17 cellular contexts compared by ENCODE assay signal in genomic region chr10:109678857-109679256, GRCh38.
A peak's percentile ranks its signal among the peaks of the same experiment; 100 is the strongest.
DNase-seq lines count a peak whose midpoint lies in the region; ATAC-seq and TF ChIP-seq lines count a peak whose summit lies in the region.
"Had no signal": no experiment of that assay in that cellular context is flagged by ENCODE, and none has a peak within 500 bp of the region (broad histone marks: within the 10 kb centered on the region; RNA-seq: fewer than 3 reads in every experiment).

No MANE protein-coding gene starts in this region.

- intact Hi-C loops in A673 (cut with micrococcal nuclease; ENCODE audit: unreplicated experiment), result no loop called here
- intact Hi-C loops in colonic mucosa (cut with DNase I), result no loop called here
- intact Hi-C loops in mucosa of descending colon (cut with DNase I, micrococcal nuclease), result no loop called here

- no peaks in the 10 kb centered on the region for H3K27me3 Mint-ChIP-seq in H9 (ENCODE audit: low read depth)
- H3K27me3 Mint-ChIP-seq: CD4-positive, alpha-beta T cell had no signal

- DNase-seq in A673 (ENCODE audit: low spot score) (peak; percentile 6), colonic mucosa (no peak), mucosa of descending colon (no peak), H9 (no peak), pons (ENCODE audit: low spot score) (no peak)
- DNase-seq: ACHN; BE2C; C1 segment of cervical spinal cord; Caco-2; Calu3; CD4-positive, alpha-beta T cell; CD8-positive, alpha-beta T cell; DMS79 treated with DMSO at 0.1 percent for 48 hours; GF-D8 had no signal

- no peak overlapping the region for H2BK12ac ChIP-seq in H9 (ENCODE audit: insufficient read length, low read depth, low read length)

- WGBS in H9 (ENCODE audit: extremely low coverage, insufficient read length, low lambda C conversion rate), result no CpG with 5 or more reads among the region's 1 CpG

- no peak overlapping the region for H2BK15ac ChIP-seq in H9 (ENCODE audit: low read depth, low read length)

- H4K5ac ChIP-seq in H9 (ENCODE audit: insufficient read length, low read depth, low read length), result no peak overlapping the region

- no peak overlapping the region for H3K4me3 ChIP-seq in A673 (ENCODE audit: low read depth, low read length, poor library complexity, severe bottlenecking)
- no peak overlapping the region for H3K4me3 ChIP-seq in colonic mucosa
- no peak overlapping the region for H3K4me3 ChIP-seq in mucosa of descending colon
- H3K4me3 ChIP-seq: A549, BLaER1 had no signal

- H4K91ac ChIP-seq in H9 (ENCODE audit: insufficient read length, low read depth, low read length), result no peak overlapping the region

- H3K9me3 ChIP-seq in A673 (ENCODE audit: low read depth, low read length, poor library complexity, severe bottlenecking) (no peaks in the 10 kb centered on the region), colonic mucosa (no peaks in the 10 kb centered on the region), mucosa of descending colon (no peaks in the 10 kb centered on the region), H9 (ENCODE audit: control insufficient read depth, low read depth, low read length) (no peaks in the 10 kb centered on the region)
- H3K9me3 ChIP-seq: A549, BE2C, BLaER1, Caco-2 had no signal

- H2BK20ac ChIP-seq in H9 (ENCODE audit: low read depth, low read length, poor library complexity, severe bottlenecking), result no peak overlapping the region

- POLR2A ChIA-PET in A673 (lab: Charles Lee; ENCODE audit: low non-redundant PET), result no interaction called here

- H3K4me1 Mint-ChIP-seq in H9, result no peaks in the 10 kb centered on the region; a peak in 1 of 4 replicates

- peak; percentile 72 for ATAC-seq in mucosa of descending colon
- ATAC-seq: A549; CD8-positive, alpha-beta T cell had no signal

- no peak overlapping the region for H3K23ac ChIP-seq in H9 (ENCODE audit: insufficient read length, low read depth, low read length)

- no peak overlapping the region for H3K4me2 ChIP-seq in H9 (ENCODE audit: insufficient read depth, insufficient read length, low read length)
- H3K4me2 ChIP-seq: A549, BLaER1 had no signal

- H3K36me3 ChIP-seq in A673 (ENCODE audit: insufficient read depth, low read length, poor library complexity, severe bottlenecking) (no peaks in the 10 kb centered on the region), colonic mucosa (no peaks in the 10 kb centered on the region), mucosa of descending colon (ENCODE audit: low read depth) (no peaks in the 10 kb centered on the region)
- H3K36me3 ChIP-seq: BE2C, BLaER1 had no signal

- H3K27ac ChIP-seq in A673 (ENCODE audit: low read depth, low read length, poor library complexity, severe bottlenecking) (no peak overlapping the region), colonic mucosa (peak overlapping the region; percentile 33), H9 (ENCODE audit: insufficient read length, low read depth, low read length) (no peak overlapping the region)
- H3K27ac ChIP-seq: 22Rv1, A549, BLaER1 had no signal

- BruUV-seq in A673 (replicated peaks; lab: Mats Ljungman, UMichigan), result no TSS peak

- no peaks in the 10 kb centered on the region for H3K79me1 ChIP-seq in H9 (ENCODE audit: insufficient read depth, low read depth, low read length, poor library complexity, severe bottlenecking)

- H2BK120ac ChIP-seq in H9 (ENCODE audit: low read depth, low read length, poor library complexity, severe bottlenecking), result no peak overlapping the region

- no peak overlapping the region for H3K4ac ChIP-seq in H9 (ENCODE audit: low read depth, low read length)

- H3K14ac ChIP-seq in H9 (ENCODE audit: insufficient read depth, low read length), result no peak overlapping the region

- H2AFZ ChIP-seq in H9 (ENCODE audit: low read length), result no peak overlapping the region

- TF ChIP-seq CTCF in A673 (conservative IDR thresholded peaks at IDR 0.05; ENCODE audit: low read depth, low read length) (no peak), colonic mucosa (IDR thresholded peaks at IDR 0.05) (no peak), mucosa of descending colon (IDR thresholded peaks at IDR 0.05) (no peak), H9 (conservative IDR thresholded peaks at IDR 0.05) (no peak)

- H3K4me3 Mint-ChIP-seq in H9, result no peak overlapping the region
- H3K4me3 Mint-ChIP-seq: CD4-positive, alpha-beta T cell; CD8-positive, alpha-beta T cell had no signal

- no peak overlapping the region for H3K56ac ChIP-seq in H9 (ENCODE audit: insufficient read length, low read depth, low read length)

- H3K79me2 ChIP-seq in H9 (ENCODE audit: insufficient read depth, low read length), result no peaks in the 10 kb centered on the region

- CTCF ChIA-PET in A673 (lab: Charles Lee), result no interaction called here

- no peaks in the 10 kb centered on the region; a peak in 1 of 5 replicates for H3K9me3 Mint-ChIP-seq in H9
- H3K9me3 Mint-ChIP-seq: CD8-positive, alpha-beta T cell had no signal

- no peaks in the 10 kb centered on the region for H3K36me3 Mint-ChIP-seq in H9 (ENCODE audit: insufficient read depth in 1 of 3, low read depth in 3 of 3)
- H3K36me3 Mint-ChIP-seq: CD8-positive, alpha-beta T cell had no signal

- H3K4me1 ChIP-seq in A673 (ENCODE audit: insufficient read depth, low read length, poor library complexity, severe bottlenecking) (no peaks in the 10 kb centered on the region), colonic mucosa (no peaks in the 10 kb centered on the region), mucosa of descending colon (ENCODE audit: low read depth) (peaks cover 3% of the 10 kb centered on the region), H9 (ENCODE audit: insufficient read depth, low read length) (no peaks in the 10 kb centered on the region; the same call in 1 of the 2 replicates)
- H3K4me1 ChIP-seq: A549, BE2C, BLaER1, Caco-2 had no signal

- no peaks in the 10 kb centered on the region for H4K20me1 ChIP-seq in H9 (ENCODE audit: control insufficient read depth, insufficient read depth, insufficient read length)
- H4K20me1 ChIP-seq: BLaER1 had no signal

- H3K18ac ChIP-seq in H9 (ENCODE audit: insufficient read length, low read depth, low read length), result no peak overlapping the region

- no peak overlapping the region for H3T11ph ChIP-seq in H9 (ENCODE audit: low read length)

- no peak overlapping the region for H4K8ac ChIP-seq in H9 (replicated peaks; ENCODE audit: insufficient read length, low read depth, low read length)

- no peaks in the 10 kb centered on the region for H3K23me2 ChIP-seq in H9 (ENCODE audit: insufficient read length, low read depth, low read length, poor library complexity, severe bottlenecking)

- H2AK5ac ChIP-seq in H9 (ENCODE audit: insufficient read length, low read length), result no peak overlapping the region

- no peak overlapping the region for H3K9ac ChIP-seq in colonic mucosa (ENCODE audit: low read depth in 2 of 2, low read length in 2 of 2)
- no peak overlapping the region for H3K9ac ChIP-seq in H9 (ENCODE audit: extremely low read depth, insufficient read length, low read length)
- H3K9ac ChIP-seq: BLaER1 had no signal

- no peak overlapping the region for H3K27ac Mint-ChIP-seq in H9
- H3K27ac Mint-ChIP-seq: CD4-positive, alpha-beta T cell; CD8-positive, alpha-beta T cell had no signal

- H2BK5ac ChIP-seq in H9 (ENCODE audit: insufficient read length, low read length), result no peak overlapping the region

- H3K27me3 ChIP-seq in A673 (replicated peaks; ENCODE audit: insufficient read depth, low read depth, low read length, poor library complexity) (no peaks in the 10 kb centered on the region), colonic mucosa (no peaks in the 10 kb centered on the region), H9 (ENCODE audit: insufficient read depth, low read length) (no peaks in the 10 kb centered on the region)
- H3K27me3 ChIP-seq: BE2C, BLaER1 had no signal
